In genomic region chr12:65879878-65880277, GRCh38 we compare ENCODE assay signal across 1 cellular context.
TF ChIP-seq lines count a peak whose summit lies in the region.

No MANE protein-coding gene starts in this region.

TF ChIP-seq in GM23338, 12 proteins besides CTCF, POLR2A, EP300 and RAD21 (continued from another document):
- no peak for TF ChIP-seq ZNF462 (CRISPR knock-in tag; IDR thresholded peaks at IDR 0.05)
- TF ChIP-seq STAT1 (IDR thresholded peaks at IDR 0.05; ENCODE audit: unreplicated experiment) = no peak
- no peak for TF ChIP-seq ZNF331 (CRISPR knock-in tag; IDR thresholded peaks at IDR 0.05; ENCODE audit: low read depth)
